12 cellular contexts compared by ENCODE assay signal in the genomic region with DNA sequence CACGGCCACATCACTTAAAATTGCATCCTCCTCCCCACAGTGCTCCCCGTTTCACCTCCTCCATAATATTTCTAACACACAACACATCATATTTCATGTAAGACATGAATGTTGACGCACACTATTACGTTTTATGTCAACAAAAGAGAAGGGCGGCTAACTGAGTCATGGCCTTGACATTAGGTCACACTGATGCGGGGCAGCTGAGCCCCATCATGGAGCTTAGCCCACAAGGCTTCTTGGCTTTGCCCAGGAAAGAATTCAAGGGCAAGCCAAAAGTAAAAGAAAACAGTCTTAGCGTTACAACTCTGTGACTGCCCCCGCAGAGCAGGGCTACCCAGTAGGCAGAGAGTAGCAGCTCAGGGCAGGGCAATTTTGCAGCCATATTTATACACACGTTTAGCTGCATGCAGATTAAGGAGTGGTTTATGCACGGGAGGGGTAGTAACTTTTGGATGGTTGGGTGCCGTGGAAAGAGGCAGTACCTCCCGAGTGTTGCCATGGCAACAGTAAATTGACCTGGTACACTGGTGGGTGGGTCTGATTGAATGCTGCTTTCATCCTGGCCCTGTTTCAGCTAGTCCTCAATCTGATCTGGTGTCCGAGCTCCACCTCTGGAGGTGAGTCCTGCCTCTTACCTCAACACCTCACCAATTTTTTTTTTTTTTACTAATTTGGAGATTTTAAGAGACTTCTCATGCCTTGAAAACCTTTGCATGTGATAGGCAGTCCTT.
A peak's percentile ranks its signal among the peaks of the same experiment; 100 is the strongest.
DNase-seq lines count a peak whose midpoint lies in the region; ATAC-seq and TF ChIP-seq lines count a peak whose summit lies in the region.
"Had no signal": no experiment of that assay in that cellular context is flagged by ENCODE, and none has a peak within 500 bp of the region (broad histone marks: within the 10 kb centered on the region; RNA-seq: fewer than 3 reads in every experiment).

No MANE protein-coding gene starts in this region.

- H3K4me3 ChIP-seq in mammary epithelial cell (replicated peaks in 1 of 3; ENCODE audit: insufficient read depth in 1 of 3, low read depth in 2 of 3, low read length in 3 of 3) (no peak overlapping the region), ovary (no peak overlapping the region)
- H3K4me3 ChIP-seq: coronary artery had no signal

- 40% methylated on average over 12 of the region's 13 CpGs for WGBS in mammary epithelial cell (ENCODE audit: low coverage, missing lambda C conversion rate)
- WGBS in ovary, 3 donors = 16 to 22% (median 16%) methylated on average over 13 of the region's 13 CpGs

- no peaks in the 10 kb centered on the region for H3K36me3 Mint-ChIP-seq in endothelial cell (ENCODE audit: low read depth, unreplicated experiment)
- H3K36me3 Mint-ChIP-seq: CD4-positive, CD25-positive, alpha-beta regulatory T cell had no signal

- peak overlapping the region; percentile 28 for H3K4me2 ChIP-seq in mammary epithelial cell (ENCODE audit: insufficient read depth, low read depth, low read length)

- H3K9me3 ChIP-seq in mammary epithelial cell (replicated peaks; ENCODE audit: insufficient read depth, low read length) (no peaks in the 10 kb centered on the region), ovary (no peaks in the 10 kb centered on the region)
- H3K9me3 ChIP-seq: esophagus muscularis mucosa had no signal

- in situ Hi-C loops in mammary epithelial cell (cut with MboI; ENCODE audit: low sequenced_read_pairs in 2 of 2) = loop anchor here in 1 of 2 donors (25.0 kb wide), 1 partner anchor 700 kb away; no protein-coding TSS in a partner anchor

- H4K20me1 ChIP-seq in mammary epithelial cell (ENCODE audit: insufficient read depth, low read length) = no peaks in the 10 kb centered on the region

- no peak for TF ChIP-seq POLR2A in ovary (IDR thresholded peaks at IDR 0.05)

- H3K36me3 ChIP-seq in mammary epithelial cell (ENCODE audit: insufficient read depth, low read length) (no peaks in the 10 kb centered on the region), ovary (no peaks in the 10 kb centered on the region)
- H3K36me3 ChIP-seq: esophagus muscularis mucosa had no signal

- H3K9me3 Mint-ChIP-seq in endothelial cell (ENCODE audit: unreplicated experiment) = no peaks in the 10 kb centered on the region
- H3K9me3 Mint-ChIP-seq: activated B cell treated with CpG ODN at 0.5 μM for 24 hours had no signal

- no peak overlapping the region for H3K27ac Mint-ChIP-seq in endothelial cell (ENCODE audit: unreplicated experiment)
- H3K27ac Mint-ChIP-seq: activated B cell treated with CpG ODN at 0.5 μM for 24 hours; CD4-positive, CD25-positive, alpha-beta regulatory T cell had no signal

- H3K79me2 ChIP-seq in mammary epithelial cell (ENCODE audit: insufficient read depth, low read length) = no peaks in the 10 kb centered on the region

- no peak for ATAC-seq in GM18517 (IDR thresholded peaks at IDR 0.05; ENCODE audit: unreplicated experiment)

- no peak overlapping the region for H3K9ac ChIP-seq in mammary epithelial cell (ENCODE audit: insufficient read depth, low read length)

- TF ChIP-seq EP300 in ovary (IDR thresholded peaks at IDR 0.05) = no peak

- CTCF ChIA-PET in mammary epithelial cell (lab: Charles Lee; ENCODE audit: low non-redundant PET) = interaction anchor here (0.6 kb wide), 1 partner anchor 320 kb away, joined by 7 read pairs; no protein-coding TSS in a partner anchor

- no peak for TF ChIP-seq CTCF in mammary epithelial cell (conservative IDR thresholded peaks at IDR 0.05 in 1 of 2, IDR thresholded peaks at IDR 0.05 in 1 of 2; ENCODE audit: extremely low read depth in 1 of 2, insufficient read depth in 1 of 2, low read depth in 1 of 2, low read length in 2 of 2)
- TF ChIP-seq CTCF in ovary (IDR thresholded peaks at IDR 0.05) = no peak
- no peak for TF ChIP-seq CTCF in endothelial cell (IDR thresholded peaks at IDR 0.05; ENCODE audit: unreplicated experiment)

- dilution Hi-C loops in mammary epithelial cell (cut with HindIII; ENCODE audit: low sequenced_read_pairs) = loop anchor here (10.0 kb wide), 1 partner anchor 262 kb away; no protein-coding TSS in a partner anchor

- BruUV-seq in mammary epithelial cell (replicated peaks; lab: Mats Ljungman, UMichigan) = no TSS peak

- DNase-seq in M059J (ENCODE audit: low read depth) (peak; percentile 19), NCI-H69 (lab: John Stamatoyannopoulos, UW) (peak; percentile 75), mammary epithelial cell (no peak), ovary (peak; percentile 24 to 65 (median 54)), NCI-H2171 (lab: John Stamatoyannopoulos, UW) (no peak), endothelial cell (ENCODE audit: low spot score) (no peak)
- DNase-seq: activated B cell treated with CpG ODN at 0.5 μM for 24 hours; activated naive CD4-positive, alpha-beta T cell treated with anti-CD3 and anti-CD28 coated beads, Interleukin-2, amount 50 U/mL, for 16 hours; CD4-positive, CD25-positive, alpha-beta regulatory T cell had no signal

- H3K4me1 Mint-ChIP-seq in endothelial cell (ENCODE audit: unreplicated experiment) = no peaks in the 10 kb centered on the region
- H3K4me1 Mint-ChIP-seq: CD4-positive, CD25-positive, alpha-beta regulatory T cell had no signal

- H3K4me1 ChIP-seq in mammary epithelial cell (ENCODE audit: insufficient read depth, low read length) = peaks cover 10% of the 10 kb centered on the region
- H3K4me1 ChIP-seq in ovary (ENCODE audit: insufficient read depth) = peaks cover 12% of the 10 kb centered on the region

- H2AFZ ChIP-seq in mammary epithelial cell (ENCODE audit: low read depth, low read length) = peak overlapping the region; percentile 30

- intact Hi-C loops in mammary epithelial cell (cut with micrococcal nuclease) = no loop called here
- intact Hi-C loops in ovary (cut with DNase I) = no loop called here

- H3K27me3 ChIP-seq in mammary epithelial cell (ENCODE audit: insufficient read depth, low read length) = no peaks in the 10 kb centered on the region
- H3K27me3 ChIP-seq in ovary = no peaks in the 10 kb centered on the region
- H3K27me3 ChIP-seq: esophagus muscularis mucosa had no signal

- peaks cover 2% of the 10 kb centered on the region for H3K27me3 Mint-ChIP-seq in endothelial cell (ENCODE audit: unreplicated experiment)

- H3K4me3 Mint-ChIP-seq in endothelial cell (ENCODE audit: unreplicated experiment) = no peak overlapping the region
- H3K4me3 Mint-ChIP-seq: activated B cell treated with CpG ODN at 0.5 μM for 24 hours; CD4-positive, CD25-positive, alpha-beta regulatory T cell had no signal

- H3K27ac ChIP-seq in mammary epithelial cell (ENCODE audit: insufficient read depth, low read depth, low read length) (no peak overlapping the region), ovary (no peak overlapping the region)
- H3K27ac ChIP-seq: coronary artery had no signal

Comparison
In these comparisons a context has a peak if more than half of its experiments do, and no peak if none do; other contexts are left out.
1. DNase-seq: peak in M059J (single experiment), NCI-H69 (single experiment) and ovary (5 of 5); none in mammary epithelial cell (single experiment), NCI-H2171 (single experiment) and endothelial cell (single experiment).